2 cellular contexts compared by ENCODE assay signal in genomic region chr9:136199391-136200288, GRCh38.
TF ChIP-seq lines count a peak whose summit lies in the region.

No MANE protein-coding gene starts in this region.

TF ChIP-seq in IMR-90, 13 proteins besides CTCF, POLR2A, EP300 and RAD21:
- TF ChIP-seq FOS (IDR thresholded peaks at IDR 0.05; ENCODE audit: low read depth, low read length) (no peak), CHD1 (IDR thresholded peaks at IDR 0.05; ENCODE audit: low read depth, low read length) (no peak), MXI1 (IDR thresholded peaks at IDR 0.05; ENCODE audit: borderline replicate concordance, low read depth, low read length) (no peak), RCOR1 (IDR thresholded peaks at IDR 0.05; ENCODE audit: insufficient replicate concordance, low read length) (no peak)

TF ChIP-seq in H1, 55 proteins besides CTCF, POLR2A, EP300 and RAD21:
- TF ChIP-seq HDAC6 (IDR thresholded peaks at IDR 0.05; ENCODE audit: low read depth, low read length) (no peak), NANOG (IDR thresholded peaks at IDR 0.05; ENCODE audit: insufficient read depth, low read depth, low read length, poor library complexity, severe bottlenecking) (no peak), CHD2 (IDR thresholded peaks at IDR 0.05; ENCODE audit: low read length) (no peak), JUN (IDR thresholded peaks at IDR 0.05; ENCODE audit: low read depth, low read length) (no peak), EGR1 (IDR thresholded peaks at IDR 0.05; ENCODE audit: borderline replicate concordance, low read depth, low read length) (peak; percentile 27; the same call in 1 of the 2 replicates), SIN3A (conservative IDR thresholded peaks at IDR 0.05 in 1 of 2, IDR thresholded peaks at IDR 0.05 in 1 of 2; ENCODE audit: low read depth in 1 of 2, low read length in 2 of 2) (no peak), KDM5A (IDR thresholded peaks at IDR 0.05; ENCODE audit: low read length) (no peak), HDAC2 (IDR thresholded peaks at IDR 0.05; ENCODE audit: borderline replicate concordance in 1 of 2, low read depth in 2 of 2, low read length in 2 of 2) (no peak), JUND (IDR thresholded peaks at IDR 0.05; ENCODE audit: low read length) (no peak), YY1 (IDR thresholded peaks at IDR 0.05; ENCODE audit: low read depth, low read length) (no peak), SP2 (IDR thresholded peaks at IDR 0.05; ENCODE audit: low read length) (no peak), ASH2L (IDR thresholded peaks at IDR 0.05; ENCODE audit: low read length) (peak; percentile 29), TAF1 (IDR thresholded peaks at IDR 0.05; ENCODE audit: low read depth, low read length) (no peak), BCL11A (IDR thresholded peaks at IDR 0.05; ENCODE audit: low read depth in 2 of 2, low read length in 2 of 2) (no peak), SUZ12 (IDR thresholded peaks at IDR 0.05; ENCODE audit: low read length) (peak; percentile 98), CBX8 (IDR thresholded peaks at IDR 0.05; ENCODE audit: borderline replicate concordance, low read depth, low read length) (no peak), KDM1A (IDR thresholded peaks at IDR 0.05; ENCODE audit: borderline replicate concordance, low read length) (no peak), BRCA1 (IDR thresholded peaks at IDR 0.05; ENCODE audit: low read depth, low read length) (no peak), GABPA (IDR thresholded peaks at IDR 0.05; ENCODE audit: borderline replicate concordance, insufficient read depth, low read length) (no peak), SAP30 (IDR thresholded peaks at IDR 0.05; ENCODE audit: insufficient read depth, insufficient replicate concordance, low read length) (no peak), SIRT6 (IDR thresholded peaks at IDR 0.05; ENCODE audit: low read length) (no peak), BACH1 (IDR thresholded peaks at IDR 0.05; ENCODE audit: low read length) (no peak), E2F6 (IDR thresholded peaks at IDR 0.05) (peak; percentile 87), USF2 (IDR thresholded peaks at IDR 0.05; ENCODE audit: low read length) (no peak), TEAD4 (IDR thresholded peaks at IDR 0.05; ENCODE audit: low read depth, low read length) (no peak), KDM4A (IDR thresholded peaks at IDR 0.05; ENCODE audit: low read depth, low read length, severe bottlenecking) (peak; percentile 15), TAF7 (optimal IDR thresholded peaks at IDR 0.05; ENCODE audit: borderline replicate concordance, low read depth, low read length) (no peak), SP4 (IDR thresholded peaks at IDR 0.05; ENCODE audit: low read length) (no peak), CTBP2 (IDR thresholded peaks at IDR 0.05; ENCODE audit: borderline replicate concordance, insufficient read depth, insufficient read length, low read length) (peak; percentile 12), EZH2 (IDR thresholded peaks at IDR 0.05; ENCODE audit: low read depth, low read length, severe bottlenecking) (peak; percentile 98), TBP (IDR thresholded peaks at IDR 0.05; ENCODE audit: low read depth, low read length) (no peak), POLR2AphosphoS5 (IDR thresholded peaks at IDR 0.05; ENCODE audit: low read depth, low read length) (no peak), CBX5 (IDR thresholded peaks at IDR 0.05; ENCODE audit: low read depth, low read length) (no peak), POU5F1 (IDR thresholded peaks at IDR 0.05; ENCODE audit: low read depth, low read length) (no peak), TCF12 (IDR thresholded peaks at IDR 0.05; ENCODE audit: low read depth, low read length) (no peak), GTF2F1 (IDR thresholded peaks at IDR 0.05; ENCODE audit: borderline replicate concordance, low read depth, low read length) (no peak), SIX5 (IDR thresholded peaks at IDR 0.05; ENCODE audit: low read depth, low read length) (no peak), SP1 (IDR thresholded peaks at IDR 0.05; ENCODE audit: low read depth, low read length) (no peak), CEBPB (IDR thresholded peaks at IDR 0.05; ENCODE audit: low read depth, low read length) (no peak), RFX5 (IDR thresholded peaks at IDR 0.05; ENCODE audit: borderline replicate concordance, low read depth, low read length) (no peak), MAFK (IDR thresholded peaks at IDR 0.05; ENCODE audit: low read depth, low read length) (no peak), RNF2 (IDR thresholded peaks at IDR 0.05; ENCODE audit: borderline replicate concordance, low read depth, low read length, missing control alignments, poor library complexity, severe bottlenecking) (peak; percentile 99), ZNF274 (IDR thresholded peaks at IDR 0.05; ENCODE audit: borderline replicate concordance, extremely low read depth, low read length) (no peak), CREB1 (IDR thresholded peaks at IDR 0.05) (no peak), MAX (IDR thresholded peaks at IDR 0.05) (peak; percentile 81; the same call in 1 of the 2 replicates), PHF8 (conservative IDR thresholded peaks at IDR 0.05; ENCODE audit: low read depth, low read length) (no peak), CHD1 (IDR thresholded peaks at IDR 0.05; ENCODE audit: low read depth, low read length) (no peak), SRF (IDR thresholded peaks at IDR 0.05; ENCODE audit: low read depth, low read length) (no peak), NRF1 (IDR thresholded peaks at IDR 0.05; ENCODE audit: low read depth, low read length) (no peak), FOSL1 (IDR thresholded peaks at IDR 0.05; ENCODE audit: insufficient read depth, low read depth, low read length) (no peak), RXRA (IDR thresholded peaks at IDR 0.05; ENCODE audit: insufficient read depth, low read depth, low read length) (no peak), RBBP5 (IDR thresholded peaks at IDR 0.05; ENCODE audit: borderline replicate concordance, low read depth, low read length) (no peak)
- TF ChIP-seq, protein P1, sequence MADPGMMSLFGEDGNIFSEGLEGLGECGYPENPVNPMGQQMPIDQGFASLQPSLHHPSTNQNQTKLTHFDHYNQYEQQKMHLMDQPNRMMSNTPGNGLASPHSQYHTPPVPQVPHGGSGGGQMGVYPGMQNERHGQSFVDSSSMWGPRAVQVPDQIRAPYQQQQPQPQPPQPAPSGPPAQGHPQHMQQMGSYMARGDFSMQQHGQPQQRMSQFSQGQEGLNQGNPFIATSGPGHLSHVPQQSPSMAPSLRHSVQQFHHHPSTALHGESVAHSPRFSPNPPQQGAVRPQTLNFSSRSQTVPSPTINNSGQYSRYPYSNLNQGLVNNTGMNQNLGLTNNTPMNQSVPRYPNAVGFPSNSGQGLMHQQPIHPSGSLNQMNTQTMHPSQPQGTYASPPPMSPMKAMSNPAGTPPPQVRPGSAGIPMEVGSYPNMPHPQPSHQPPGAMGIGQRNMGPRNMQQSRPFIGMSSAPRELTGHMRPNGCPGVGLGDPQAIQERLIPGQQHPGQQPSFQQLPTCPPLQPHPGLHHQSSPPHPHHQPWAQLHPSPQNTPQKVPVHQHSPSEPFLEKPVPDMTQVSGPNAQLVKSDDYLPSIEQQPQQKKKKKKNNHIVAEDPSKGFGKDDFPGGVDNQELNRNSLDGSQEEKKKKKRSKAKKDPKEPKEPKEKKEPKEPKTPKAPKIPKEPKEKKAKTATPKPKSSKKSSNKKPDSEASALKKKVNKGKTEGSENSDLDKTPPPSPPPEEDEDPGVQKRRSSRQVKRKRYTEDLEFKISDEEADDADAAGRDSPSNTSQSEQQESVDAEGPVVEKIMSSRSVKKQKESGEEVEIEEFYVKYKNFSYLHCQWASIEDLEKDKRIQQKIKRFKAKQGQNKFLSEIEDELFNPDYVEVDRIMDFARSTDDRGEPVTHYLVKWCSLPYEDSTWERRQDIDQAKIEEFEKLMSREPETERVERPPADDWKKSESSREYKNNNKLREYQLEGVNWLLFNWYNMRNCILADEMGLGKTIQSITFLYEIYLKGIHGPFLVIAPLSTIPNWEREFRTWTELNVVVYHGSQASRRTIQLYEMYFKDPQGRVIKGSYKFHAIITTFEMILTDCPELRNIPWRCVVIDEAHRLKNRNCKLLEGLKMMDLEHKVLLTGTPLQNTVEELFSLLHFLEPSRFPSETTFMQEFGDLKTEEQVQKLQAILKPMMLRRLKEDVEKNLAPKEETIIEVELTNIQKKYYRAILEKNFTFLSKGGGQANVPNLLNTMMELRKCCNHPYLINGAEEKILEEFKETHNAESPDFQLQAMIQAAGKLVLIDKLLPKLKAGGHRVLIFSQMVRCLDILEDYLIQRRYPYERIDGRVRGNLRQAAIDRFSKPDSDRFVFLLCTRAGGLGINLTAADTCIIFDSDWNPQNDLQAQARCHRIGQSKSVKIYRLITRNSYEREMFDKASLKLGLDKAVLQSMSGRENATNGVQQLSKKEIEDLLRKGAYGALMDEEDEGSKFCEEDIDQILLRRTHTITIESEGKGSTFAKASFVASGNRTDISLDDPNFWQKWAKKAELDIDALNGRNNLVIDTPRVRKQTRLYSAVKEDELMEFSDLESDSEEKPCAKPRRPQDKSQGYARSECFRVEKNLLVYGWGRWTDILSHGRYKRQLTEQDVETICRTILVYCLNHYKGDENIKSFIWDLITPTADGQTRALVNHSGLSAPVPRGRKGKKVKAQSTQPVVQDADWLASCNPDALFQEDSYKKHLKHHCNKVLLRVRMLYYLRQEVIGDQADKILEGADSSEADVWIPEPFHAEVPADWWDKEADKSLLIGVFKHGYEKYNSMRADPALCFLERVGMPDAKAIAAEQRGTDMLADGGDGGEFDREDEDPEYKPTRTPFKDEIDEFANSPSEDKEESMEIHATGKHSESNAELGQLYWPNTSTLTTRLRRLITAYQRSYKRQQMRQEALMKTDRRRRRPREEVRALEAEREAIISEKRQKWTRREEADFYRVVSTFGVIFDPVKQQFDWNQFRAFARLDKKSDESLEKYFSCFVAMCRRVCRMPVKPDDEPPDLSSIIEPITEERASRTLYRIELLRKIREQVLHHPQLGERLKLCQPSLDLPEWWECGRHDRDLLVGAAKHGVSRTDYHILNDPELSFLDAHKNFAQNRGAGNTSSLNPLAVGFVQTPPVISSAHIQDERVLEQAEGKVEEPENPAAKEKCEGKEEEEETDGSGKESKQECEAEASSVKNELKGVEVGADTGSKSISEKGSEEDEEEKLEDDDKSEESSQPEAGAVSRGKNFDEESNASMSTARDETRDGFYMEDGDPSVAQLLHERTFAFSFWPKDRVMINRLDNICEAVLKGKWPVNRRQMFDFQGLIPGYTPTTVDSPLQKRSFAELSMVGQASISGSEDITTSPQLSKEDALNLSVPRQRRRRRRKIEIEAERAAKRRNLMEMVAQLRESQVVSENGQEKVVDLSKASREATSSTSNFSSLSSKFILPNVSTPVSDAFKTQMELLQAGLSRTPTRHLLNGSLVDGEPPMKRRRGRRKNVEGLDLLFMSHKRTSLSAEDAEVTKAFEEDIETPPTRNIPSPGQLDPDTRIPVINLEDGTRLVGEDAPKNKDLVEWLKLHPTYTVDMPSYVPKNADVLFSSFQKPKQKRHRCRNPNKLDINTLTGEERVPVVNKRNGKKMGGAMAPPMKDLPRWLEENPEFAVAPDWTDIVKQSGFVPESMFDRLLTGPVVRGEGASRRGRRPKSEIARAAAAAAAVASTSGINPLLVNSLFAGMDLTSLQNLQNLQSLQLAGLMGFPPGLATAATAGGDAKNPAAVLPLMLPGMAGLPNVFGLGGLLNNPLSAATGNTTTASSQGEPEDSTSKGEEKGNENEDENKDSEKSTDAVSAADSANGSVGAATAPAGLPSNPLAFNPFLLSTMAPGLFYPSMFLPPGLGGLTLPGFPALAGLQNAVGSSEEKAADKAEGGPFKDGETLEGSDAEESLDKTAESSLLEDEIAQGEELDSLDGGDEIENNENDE (IDR thresholded peaks at IDR 0.05; ENCODE audit: insufficient replicate concordance, low read length), result no peak
- TF ChIP-seq, protein P2, sequence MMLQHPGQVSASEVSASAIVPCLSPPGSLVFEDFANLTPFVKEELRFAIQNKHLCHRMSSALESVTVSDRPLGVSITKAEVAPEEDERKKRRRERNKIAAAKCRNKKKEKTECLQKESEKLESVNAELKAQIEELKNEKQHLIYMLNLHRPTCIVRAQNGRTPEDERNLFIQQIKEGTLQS (IDR thresholded peaks at IDR 0.05; ENCODE audit: insufficient read depth, low read depth, low read length), result no peak
- TF ChIP-seq, protein P3, sequence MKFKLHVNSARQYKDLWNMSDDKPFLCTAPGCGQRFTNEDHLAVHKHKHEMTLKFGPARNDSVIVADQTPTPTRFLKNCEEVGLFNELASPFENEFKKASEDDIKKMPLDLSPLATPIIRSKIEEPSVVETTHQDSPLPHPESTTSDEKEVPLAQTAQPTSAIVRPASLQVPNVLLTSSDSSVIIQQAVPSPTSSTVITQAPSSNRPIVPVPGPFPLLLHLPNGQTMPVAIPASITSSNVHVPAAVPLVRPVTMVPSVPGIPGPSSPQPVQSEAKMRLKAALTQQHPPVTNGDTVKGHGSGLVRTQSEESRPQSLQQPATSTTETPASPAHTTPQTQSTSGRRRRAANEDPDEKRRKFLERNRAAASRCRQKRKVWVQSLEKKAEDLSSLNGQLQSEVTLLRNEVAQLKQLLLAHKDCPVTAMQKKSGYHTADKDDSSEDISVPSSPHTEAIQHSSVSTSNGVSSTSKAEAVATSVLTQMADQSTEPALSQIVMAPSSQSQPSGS (IDR thresholded peaks at IDR 0.05; ENCODE audit: low read length), result no peak
